In genomic region chr18:37551249-37551648, GRCh38 we compare ENCODE assay signal across 19 cellular contexts. TPM values are rescaled to one million over a fixed set of nuclear protein-coding genes. Genes with fewer than 3 reads are reported as not detected.
"Had no signal": no experiment of that assay in that cellular context is flagged by ENCODE, and none has a peak within 500 bp of the region (broad histone marks: within the 10 kb centered on the region; RNA-seq: fewer than 3 reads in every experiment).

No MANE protein-coding gene starts in this region.

- DNase-seq: IMR-90, Karpas-422, KG1, MG63, NCI-H1092, NCI-H1105 treated with DMSO at 0.1 percent for 48 hours, NCI-H1417 treated with DMSO at 0.1 percent for 48 hours, NCI-H187, NCI-H2029, NCI-H2081 treated with DMSO at 0.1 percent for 48 hours, NCI-H2227 treated with DMSO at 0.1 percent for 48 hours, NCI-H524 treated with DMSO at 0.1 percent for 48 hours, NCI-H82, Right ventricle myocardium superior, RPMI8226, SIG-M5 had no signal

- ATAC-seq: HepG2 had no signal

RNA-seq across cellular contexts. Expression of gene CELF4, which starts 14.3 kb away (rescaled TPM):
- total RNA-seq: HepG2, HT1080, IMR-90, SJSA1 had no signal
